ENCODE assay signal across 8 cellular contexts in genomic region chr18:35240664-35241522, GRCh38. TPM values are rescaled to one million over a fixed set of nuclear protein-coding genes. Genes with fewer than 3 reads are reported as not detected.
A peak's percentile ranks its signal among the peaks of the same experiment; 100 is the strongest.
DNase-seq lines count a peak whose midpoint lies in the region; ATAC-seq and TF ChIP-seq lines count a peak whose summit lies in the region.

TSS of gene ZNF397 (plus strand) at chr18:35241034. CDS start at chr18:35242471, 1,437 bp downstream.

- TF ChIP-seq CTCF in GM06990 (IDR thresholded peaks at IDR 0.05; ENCODE audit: insufficient read depth, low read length, poor library complexity, severe bottlenecking): no peak
- TF ChIP-seq CTCF in glutamatergic neuron (IDR thresholded peaks at IDR 0.05; ENCODE audit: partially characterized antibody, unreplicated experiment): no peak
- no peak for TF ChIP-seq CTCF in osteoblast (IDR thresholded peaks at IDR 0.05; ENCODE audit: extremely low read depth, low read depth, low read length)
- TF ChIP-seq CTCF in thoracic aorta (IDR thresholded peaks at IDR 0.05): no peak

- peak; percentile 95 for DNase-seq in GM06990 (ENCODE audit: extremely low read depth, insufficient read length)
- DNase-seq in NCI-H1092 (lab: John Stamatoyannopoulos, UW): peak; percentile 98
- peak; percentile 99 for DNase-seq in glutamatergic neuron
- DNase-seq in osteoblast (ENCODE audit: insufficient read length, low spot score, missing footprints): peak; percentile 97
- DNase-seq in thoracic aorta (ENCODE audit: low spot score): peak; percentile 91

- peak within 1 kb of the TSS; percentile 95 for H3K4me3 Mint-ChIP-seq in activated naive CD8-positive, alpha-beta T cell
- peak within 1 kb of the TSS; percentile 93 for H3K4me3 Mint-ChIP-seq in glutamatergic neuron (ENCODE audit: unreplicated experiment)

- H3K36me3 ChIP-seq in GM06990 (ENCODE audit: control insufficient read depth, insufficient read depth, low read length): peaks cover 11% of the 10 kb centered on the region
- H3K36me3 ChIP-seq in osteoblast (ENCODE audit: insufficient read depth, low read length): peaks cover 37% of the 10 kb centered on the region
- H3K36me3 ChIP-seq in thoracic aorta: peaks cover 35% of the 10 kb centered on the region

- no peaks in the 10 kb centered on the region for H3K27me3 Mint-ChIP-seq in activated naive CD8-positive, alpha-beta T cell
- no peaks in the 10 kb centered on the region for H3K27me3 Mint-ChIP-seq in glutamatergic neuron (ENCODE audit: unreplicated experiment)

- peak within 1 kb of the TSS; percentile 98 for H3K27ac Mint-ChIP-seq in activated naive CD8-positive, alpha-beta T cell
- H3K27ac Mint-ChIP-seq in glutamatergic neuron (ENCODE audit: unreplicated experiment): peak within 1 kb of the TSS; percentile 98

- H3K36me3 Mint-ChIP-seq in activated naive CD8-positive, alpha-beta T cell: peaks cover 26% of the 10 kb centered on the region
- H3K36me3 Mint-ChIP-seq in glutamatergic neuron (ENCODE audit: unreplicated experiment): peaks cover 12% of the 10 kb centered on the region

- H3K27ac ChIP-seq in osteoblast (ENCODE audit: low read depth, low read length) (peak within 1 kb of the TSS; percentile 91), thoracic aorta (peak within 1 kb of the TSS; percentile 99 to 100)

- H2AFZ ChIP-seq in osteoblast (ENCODE audit: low read length): peak within 1 kb of the TSS; percentile 85

- peaks cover 22% of the 10 kb centered on the region for H3K9me3 ChIP-seq in osteoblast (ENCODE audit: low read depth, low read length)
- no peaks in the 10 kb centered on the region for H3K9me3 ChIP-seq in thoracic aorta

- ATAC-seq in HG02588 (IDR thresholded peaks at IDR 0.05; ENCODE audit: unreplicated experiment): peak; percentile 99
- ATAC-seq in SK-N-SH treated with all-trans-retinoic acid at 6 μM for 48 hours: peak; percentile 99
- peak; percentile 97 for ATAC-seq in thoracic aorta (ENCODE audit: insufficient number of reproducible peaks, low FRiP score, low read depth)

- H3K4me1 Mint-ChIP-seq in activated naive CD8-positive, alpha-beta T cell (ENCODE audit: low read depth): peaks cover 30% of the 10 kb centered on the region
- peaks cover 3% of the 10 kb centered on the region for H3K4me1 Mint-ChIP-seq in glutamatergic neuron (ENCODE audit: low read depth, unreplicated experiment)

- no peaks in the 10 kb centered on the region for H4K20me1 ChIP-seq in osteoblast (ENCODE audit: insufficient read depth, low read length)

- H3K4me2 ChIP-seq in osteoblast (ENCODE audit: insufficient read depth, low read length): peak within 1 kb of the TSS; percentile 84

- H3K79me2 ChIP-seq in osteoblast (ENCODE audit: insufficient read depth, low read length): peaks cover 10% of the 10 kb centered on the region

- H3K27me3 ChIP-seq in GM06990 (replicated peaks; ENCODE audit: control insufficient read depth, insufficient read depth, low read length) (no peaks in the 10 kb centered on the region), osteoblast (ENCODE audit: insufficient read depth, low read length) (no peaks in the 10 kb centered on the region), thoracic aorta (replicated peaks; ENCODE audit: insufficient read depth) (no peaks in the 10 kb centered on the region)

- H3K4me3 ChIP-seq in GM06990 (replicated peaks; ENCODE audit: low read depth, low read length): peak within 1 kb of the TSS; percentile 93
- H3K4me3 ChIP-seq in osteoblast (ENCODE audit: insufficient read depth, low read length): peak within 1 kb of the TSS; percentile 80
- peak within 1 kb of the TSS; percentile 98 for H3K4me3 ChIP-seq in thoracic aorta

- H3K4me1 ChIP-seq in osteoblast (ENCODE audit: insufficient read depth, low read length): peaks cover 12% of the 10 kb centered on the region
- H3K4me1 ChIP-seq in thoracic aorta (ENCODE audit: control insufficient read depth in 1 of 2, low read depth in 2 of 2): peaks cover 9 to 14% of the 10 kb centered on the region in 2 donors

- H3K9me3 Mint-ChIP-seq in activated naive CD8-positive, alpha-beta T cell (ENCODE audit: low read depth): peaks cover 16% of the 10 kb centered on the region
- peaks cover 2% of the 10 kb centered on the region for H3K9me3 Mint-ChIP-seq in glutamatergic neuron (ENCODE audit: unreplicated experiment)

TF ChIP-seq in SK-N-SH treated with all-trans-retinoic acid at 6 μM for 48 hours, 23 proteins besides CTCF, POLR2A, EP300 and RAD21:
- TF ChIP-seq POU6F1 (CRISPR knock-in tag; IDR thresholded peaks at IDR 0.05; ENCODE audit: borderline replicate concordance, low read depth): no peak
- TF ChIP-seq TOX (CRISPR knock-in tag; IDR thresholded peaks at IDR 0.05; ENCODE audit: borderline replicate concordance): no peak
- no peak for TF ChIP-seq TCF4 (CRISPR knock-in tag; IDR thresholded peaks at IDR 0.05; ENCODE audit: borderline replicate concordance)
- TF ChIP-seq ZNF565 (CRISPR knock-in tag; conservative IDR thresholded peaks at IDR 0.05; ENCODE audit: low read depth): no peak; the same call in 1 of the 2 replicates
- TF ChIP-seq CSRNP3 (CRISPR knock-in tag; IDR thresholded peaks at IDR 0.05): peak; percentile 65; the same call in 1 of the 2 replicates
- 0 out of 2 replicates have a peak, but pooled peaks have one; percentile 56 for TF ChIP-seq CSDC2 (CRISPR knock-in tag; IDR thresholded peaks at IDR 0.05)

RNA-seq across cellular contexts. Expression of gene ZNF397, which starts in this region (rescaled TPM):
- total RNA-seq in glutamatergic neuron (ENCODE audit: unreplicated experiment) (35.9 TPM), osteoblast (13.0 and 14.1 TPM in 2 replicates), thoracic aorta (10 to 100 TPM; 16.2 to 45.8 TPM)

Comparison
In these comparisons a context has a peak if more than half of its experiments do, and no peak if none do; other contexts are left out.
1. Peak in every context shown above with its lines: DNase-seq, ATAC-seq, H3K4me3 ChIP-seq and H3K27ac ChIP-seq.